36 cellular contexts compared by ENCODE assay signal in genomic region chr19:7607874-7608560, GRCh38. TPM values are rescaled to one million over a fixed set of nuclear protein-coding genes. Genes with fewer than 3 reads are reported as not detected.
"Had no signal": no experiment of that assay in that cellular context is flagged by ENCODE, and none has a peak within 500 bp of the region (broad histone marks: within the 10 kb centered on the region; RNA-seq: fewer than 3 reads in every experiment).

No MANE protein-coding gene starts in this region.

- H3K27me3 ChIP-seq: adrenal gland, body of pancreas, breast epithelium, Peyer's patch had no signal

- ATAC-seq: activated CD8-positive, alpha-beta memory T cell treated with anti-CD3 and anti-CD28 coated beads, Interleukin-2, amount 10 ng/mL, durations not matched to agents 7 days and 5 days; body of pancreas; PC-3 had no signal

- H3K36me3 ChIP-seq: adrenal gland, breast epithelium, WERI-Rb-1 had no signal

- H3K27ac ChIP-seq: adrenal gland, body of pancreas, breast epithelium, Peyer's patch, WERI-Rb-1 had no signal

- FAIRE-seq: astrocyte had no signal

- H3K4me1 ChIP-seq: adrenal gland, breast epithelium, Peyer's patch had no signal

- H3K9me3 ChIP-seq: adrenal gland, body of pancreas, breast epithelium, Peyer's patch had no signal

- DNase-seq: activated CD4-positive, alpha-beta memory T cell treated with anti-CD3 and anti-CD28 coated beads, Interleukin-2, amount 10 ng/mL, durations not matched to agents 7 days and 5 days; activated CD4-positive, alpha-beta T cell treated with anti-CD3 and anti-CD28 coated beads for 1 hour; activated CD4-positive, alpha-beta T cell treated with anti-CD3 and anti-CD28 coated beads for 48 hours; activated CD4-positive, CD25-positive, alpha-beta regulatory T cell; activated CD8-positive, alpha-beta memory T cell treated with anti-CD3 and anti-CD28 coated beads for 24 hours; activated CD8-positive, alpha-beta memory T cell treated with anti-CD3 and anti-CD28 coated beads, Interleukin-2, amount 10 ng/mL, durations not matched to agents 7 days and 5 days; activated CD8-positive, alpha-beta memory T cell treated with anti-CD3 and anti-CD28 coated beads, Interleukin-2, amount 50 U/mL, for 48 hours; activated effector memory CD4-positive, alpha-beta T cell treated with anti-CD3 and anti-CD28 coated beads, Interleukin-2, amount 50 U/mL, for 16 hours; activated naive CD4-positive, alpha-beta T cell; activated naive CD4-positive, alpha-beta T cell treated with anti-CD3 and anti-CD28 coated beads, Interleukin-2, amount 50 U/mL, for 16 hours; activated naive CD8-positive, alpha-beta T cell treated with anti-CD3 and anti-CD28 coated beads, Interleukin-2, amount 10 ng/mL, durations not matched to agents 7 days and 5 days; activated T-cell treated with anti-CD3 and anti-CD28 coated beads, Interleukin-2, amount 50 U/mL, for 48 hours; adrenal gland; body of pancreas; NCI-H1092 treated with DMSO at 0.1 percent for 48 hours; NCI-H1417; NCI-H146; NCI-H187; NCI-H2029 treated with DMSO at 0.1 percent for 48 hours; NCI-H2107; NCI-H2171; NCI-H2227 treated with DMSO at 0.1 percent for 48 hours; NCI-H446 treated with DMSO at 0.1 percent for 48 hours; NCI-H524; NCI-H69; NK-92 treated with Interleukin-12 subunit alpha and Interleukin-12 subunit beta, amount 100 ng/mL, for 24 hours; PC-3; Peyer's patch; Right ventricle myocardium superior; RPMI8226; T1000; WERI-Rb-1 had no signal

- H3K4me3 ChIP-seq: adrenal gland, body of pancreas, breast epithelium, Peyer's patch had no signal

RNA-seq across cellular contexts. Expression of gene CAMSAP3, which starts 12.4 kb away (rescaled TPM):
- total RNA-seq: cardiac septum had no signal

RNA-seq across cellular contexts. Expression of gene PCP2, which starts 25.5 kb away (rescaled TPM):
- total RNA-seq: astrocyte, body of pancreas, cardiac septum, M059J, PC-3 had no signal
